25 cellular contexts compared by ENCODE assay signal in the genomic region with DNA sequence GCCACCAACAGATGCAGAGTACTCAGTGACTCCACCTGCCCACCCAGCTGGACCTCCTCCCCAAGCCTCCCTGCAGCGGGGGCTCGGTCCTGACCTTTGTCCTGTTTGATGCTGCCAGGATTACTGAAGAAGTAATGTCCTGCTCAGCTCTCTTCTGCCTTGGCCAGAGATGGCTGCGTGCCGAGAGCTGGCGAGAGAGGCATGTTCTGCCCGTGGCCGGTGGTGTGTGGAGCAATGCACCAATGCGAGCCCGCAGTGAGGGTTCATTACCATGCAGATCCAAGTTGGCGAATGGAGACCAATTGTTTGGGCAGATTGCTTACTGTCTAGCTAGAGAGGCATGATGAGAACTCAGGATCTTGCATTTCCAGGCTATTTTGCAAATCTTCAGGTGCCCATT.
DNase-seq lines count a peak whose midpoint lies in the region; ATAC-seq, FAIRE-seq and TF ChIP-seq lines count a peak whose summit lies in the region.
"Had no signal": no experiment of that assay in that cellular context is flagged by ENCODE, and none has a peak within 500 bp of the region (broad histone marks: within the 10 kb centered on the region; RNA-seq: fewer than 3 reads in every experiment).

No MANE protein-coding gene starts in this region.

- H3K27ac Mint-ChIP-seq in effector memory CD8-positive, alpha-beta T cell = no peak overlapping the region
- H3K27ac Mint-ChIP-seq: CD14-positive monocyte; CD4-positive, alpha-beta T cell; CD8-positive, alpha-beta memory T cell; GM23338; H9 had no signal

- no peak overlapping the region for H3K27ac ChIP-seq in RWPE2 (ENCODE audit: poor library complexity, severe bottlenecking)
- H3K27ac ChIP-seq in kidney (ENCODE audit: low read depth in 2 of 2, low read length in 2 of 2) = no peak overlapping the region
- H3K27ac ChIP-seq: A549; BLaER1 treated with 17β-estradiol and CSF1 and Interleukin-3, amounts not matched to agents 10 nM and 100 nM had no signal

- intact Hi-C loops in kidney (cut with DNase I) = no loop called here

- H3K27me3 Mint-ChIP-seq in effector memory CD8-positive, alpha-beta T cell = peaks cover 64 to 92% of the 10 kb centered on the region in 2 donors

- no peak overlapping the region for H3K9ac ChIP-seq in kidney (ENCODE audit: low read length in 2 of 2)
- H3K9ac ChIP-seq: BLaER1 treated with 17β-estradiol and CSF1 and Interleukin-3, amounts not matched to agents 10 nM and 100 nM had no signal

- H3K36me3 ChIP-seq in RWPE2 (ENCODE audit: low read depth) = no peaks in the 10 kb centered on the region
- H3K36me3 ChIP-seq in kidney (ENCODE audit: control insufficient read depth in 1 of 2, insufficient read depth in 2 of 2, low read length in 2 of 2) = no peaks in the 10 kb centered on the region
- H3K36me3 ChIP-seq: BE2C; BLaER1 treated with 17β-estradiol and CSF1 and Interleukin-3, amounts not matched to agents 10 nM and 100 nM had no signal

- H3K4me1 ChIP-seq in RWPE2 (ENCODE audit: insufficient read depth, poor library complexity, severe bottlenecking) (no peaks in the 10 kb centered on the region), kidney (ENCODE audit: control insufficient read depth in 1 of 2, insufficient read depth in 1 of 2, low read depth in 1 of 2, low read length in 2 of 2) (no peaks in the 10 kb centered on the region)
- H3K4me1 ChIP-seq: A549; BE2C; BLaER1 treated with 17β-estradiol and CSF1 and Interleukin-3, amounts not matched to agents 10 nM and 100 nM had no signal

- ATAC-seq in RWPE2 (ENCODE audit: low read depth) (no peak), HG02678 (IDR thresholded peaks at IDR 0.05; ENCODE audit: unreplicated experiment) (no peak), HG02973 (IDR thresholded peaks at IDR 0.05; ENCODE audit: unreplicated experiment) (no peak)
- no peak for ATAC-seq in effector memory CD8-positive, alpha-beta T cell (replicated peaks)
- ATAC-seq: A549, GM23338, HCT116 had no signal

- no peak overlapping the region for H3K4me3 Mint-ChIP-seq in effector memory CD8-positive, alpha-beta T cell
- H3K4me3 Mint-ChIP-seq: CD14-positive monocyte; CD4-positive, alpha-beta T cell; CD8-positive, alpha-beta memory T cell; GM23338; H9 had no signal

- no peak for FAIRE-seq in kidney (lab: Jason Lieb, UNC)
- FAIRE-seq: A549, D721Med, GM12891, GM18507 had no signal

- H3K4me1 Mint-ChIP-seq in effector memory CD8-positive, alpha-beta T cell (ENCODE audit: low read depth in 2 of 2) = no peaks in the 10 kb centered on the region
- H3K4me1 Mint-ChIP-seq: CD14-positive monocyte; CD8-positive, alpha-beta memory T cell; GM23338 had no signal

- H3K4me3 ChIP-seq in RWPE2 (ENCODE audit: severe bottlenecking) (no peak overlapping the region), kidney (ENCODE audit: low read length in 2 of 2) (no peak overlapping the region)
- H3K4me3 ChIP-seq: A549; BLaER1 treated with 17β-estradiol and CSF1 and Interleukin-3, amounts not matched to agents 10 nM and 100 nM; GM23338 had no signal

- H3K27me3 ChIP-seq in RWPE2 (ENCODE audit: insufficient read depth, poor library complexity, severe bottlenecking) = peaks cover 78% of the 10 kb centered on the region

- H3K9me3 ChIP-seq in RWPE2 (ENCODE audit: severe bottlenecking) (no peaks in the 10 kb centered on the region), kidney (ENCODE audit: control insufficient read depth in 1 of 2, low read length in 2 of 2) (no peaks in the 10 kb centered on the region)
- H3K9me3 ChIP-seq: A549; BE2C; BLaER1 treated with 17β-estradiol and CSF1 and Interleukin-3, amounts not matched to agents 10 nM and 100 nM had no signal

- DNase-seq in RWPE2 (ENCODE audit: low spot score) (peak; percentile 32), cerebellar nuclear complex (lab: John Stamatoyannopoulos, UW) (peak; percentile 35 to 66), kidney (peak; percentile 48), NCI-H2107 (lab: John Stamatoyannopoulos, UW) (no peak)
- no peak for DNase-seq in effector memory CD8-positive, alpha-beta T cell
- DNase-seq: 8988T; ACHN; AML-193; BE2C; CD4-positive, alpha-beta T cell; CD8-positive, alpha-beta memory T cell; DMS 273 treated with DMSO at 0.1 percent for 48 hours; EL; GF-D8; H9 had no signal

- H3K9me3 Mint-ChIP-seq in effector memory CD8-positive, alpha-beta T cell = no peaks in the 10 kb centered on the region
- H3K9me3 Mint-ChIP-seq: CD14-positive monocyte; CD4-positive, alpha-beta T cell; CD8-positive, alpha-beta memory T cell; GM23338; H9 had no signal

- H3K36me3 Mint-ChIP-seq in effector memory CD8-positive, alpha-beta T cell (ENCODE audit: insufficient read depth) = no peaks in the 10 kb centered on the region
- H3K36me3 Mint-ChIP-seq: CD14-positive monocyte; CD8-positive, alpha-beta memory T cell had no signal

- TF ChIP-seq CTCF in RWPE2 (IDR thresholded peaks at IDR 0.05; ENCODE audit: poor library complexity, severe bottlenecking) (no peak), kidney (IDR thresholded peaks at IDR 0.05; ENCODE audit: borderline replicate concordance, extremely low read depth, insufficient read depth) (no peak)

Comparison
In these comparisons a context has a peak if more than half of its experiments do, and no peak if none do; other contexts are left out.
1. DNase-seq: peak in RWPE2 (single experiment), cerebellar nuclear complex (2 of 2) and kidney (single experiment); none in effector memory CD8-positive, alpha-beta T cell (0 of 3) and NCI-H2107 (single experiment).